In the genomic region with DNA sequence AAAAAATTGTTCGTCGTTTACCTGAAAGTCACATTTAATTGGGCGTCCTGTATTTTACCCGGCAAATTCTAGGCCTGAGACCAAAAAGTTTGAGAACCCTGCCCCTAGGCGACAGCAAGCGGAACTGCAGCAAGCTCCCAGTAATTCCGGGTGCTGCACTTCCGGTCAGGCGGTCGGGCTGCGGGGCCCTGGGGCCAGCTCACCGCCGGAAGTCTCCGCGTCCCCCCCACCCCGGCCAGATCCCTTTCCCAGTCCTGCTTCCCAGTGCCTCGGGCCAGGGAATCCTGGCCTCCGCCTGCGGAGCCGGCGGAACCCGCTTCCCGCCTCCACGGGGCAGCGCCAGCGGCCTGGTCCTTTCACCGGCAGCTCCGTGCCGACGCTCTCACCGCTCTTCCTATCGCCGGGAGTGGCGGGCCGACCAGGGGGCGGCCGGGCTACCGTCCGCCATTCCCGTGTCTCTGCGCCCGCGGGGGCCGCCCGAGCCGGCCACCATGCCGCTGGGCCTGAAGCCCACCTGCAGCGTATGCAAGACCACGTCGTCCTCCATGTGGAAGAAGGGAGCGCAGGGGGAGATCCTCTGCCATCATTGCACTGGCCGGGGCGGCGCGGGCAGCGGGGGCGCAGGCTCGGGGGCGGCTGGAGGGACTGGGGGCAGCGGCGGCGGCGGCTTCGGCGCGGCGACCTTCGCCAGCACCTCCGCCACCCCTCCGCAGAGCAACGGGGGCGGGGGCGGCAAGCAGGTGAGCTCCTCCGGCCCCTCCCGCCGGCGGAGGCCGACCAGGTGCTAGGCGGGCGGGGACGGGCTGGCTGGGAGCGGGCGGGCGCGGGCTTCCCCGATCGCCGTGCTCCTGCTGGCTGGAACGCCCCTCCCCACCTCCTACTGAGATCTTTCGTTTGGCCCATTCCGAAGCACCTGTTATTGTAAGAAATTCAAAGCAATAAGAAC, we compare ENCODE assay signal across 1 cellular context.
TF ChIP-seq lines count a peak whose summit lies in the region.

A gene with protein sequence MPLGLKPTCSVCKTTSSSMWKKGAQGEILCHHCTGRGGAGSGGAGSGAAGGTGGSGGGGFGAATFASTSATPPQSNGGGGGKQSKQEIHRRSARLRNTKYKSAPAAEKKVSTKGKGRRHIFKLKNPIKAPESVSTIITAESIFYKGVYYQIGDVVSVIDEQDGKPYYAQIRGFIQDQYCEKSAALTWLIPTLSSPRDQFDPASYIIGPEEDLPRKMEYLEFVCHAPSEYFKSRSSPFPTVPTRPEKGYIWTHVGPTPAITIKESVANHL (plus strand): TSS at position 244 of the 946 bp plus-strand sequence. CDS start 248 bp downstream, at position 492.

TF ChIP-seq in GM12878, 131 proteins besides CTCF, POLR2A, EP300 and RAD21 (continued from another document and continues in another):
- TF ChIP-seq CUX1 (IDR thresholded peaks at IDR 0.05; ENCODE audit: insufficient replicate concordance, low read depth, low read length) (no peak), MXI1 (IDR thresholded peaks at IDR 0.05; ENCODE audit: low read depth, low read length) (no peak; the same call in none of the 2 replicates), EGR1 (IDR thresholded peaks at IDR 0.05; ENCODE audit: borderline replicate concordance in 1 of 2, low read depth in 2 of 2, low read length in 2 of 2) (peak in 1 of 2 experiments; percentile 58; a peak in 1 of 3 replicates), PAX5 (IDR thresholded peaks at IDR 0.05; ENCODE audit: borderline replicate concordance, low read depth, low read length) (0 out of 2 replicates have a peak, but pooled peaks have one; percentile 13), RB1 (IDR thresholded peaks at IDR 0.05; ENCODE audit: borderline replicate concordance) (0 out of 2 replicates have a peak, but pooled peaks have one; percentile 63), TBL1XR1 (IDR thresholded peaks at IDR 0.05; ENCODE audit: low read depth, low read length) (no peak), BACH1 (IDR thresholded peaks at IDR 0.05; ENCODE audit: borderline replicate concordance) (no peak; the same call in 1 of the 2 replicates), ZBED1 (IDR thresholded peaks at IDR 0.05; ENCODE audit: borderline replicate concordance) (no peak), ZNF622 (IDR thresholded peaks at IDR 0.05) (no peak), ZNF24 (IDR thresholded peaks at IDR 0.05) (no peak), CHD1 (IDR thresholded peaks at IDR 0.05; ENCODE audit: low read depth, low read length) (no peak), LARP7 (IDR thresholded peaks at IDR 0.05) (peak; percentile 82), HDGF (IDR thresholded peaks at IDR 0.05) (no peak), CREB1 (IDR thresholded peaks at IDR 0.05; ENCODE audit: low read depth) (peak; percentile 34; the same call in 1 of the 2 replicates), SIX5 (IDR thresholded peaks at IDR 0.05; ENCODE audit: low read depth, low read length, severe bottlenecking) (no peak), POLR2AphosphoS2 (IDR thresholded peaks at IDR 0.05; ENCODE audit: low read depth, low read length) (no peak), MYC (IDR thresholded peaks at IDR 0.05; ENCODE audit: insufficient read depth, insufficient read length, insufficient replicate concordance, low read length, severe bottlenecking) (no peak), IRF3 (IDR thresholded peaks at IDR 0.05) (no peak), ZNF384 (IDR thresholded peaks at IDR 0.05; ENCODE audit: borderline replicate concordance, low read depth, low read length) (no peak), JUND (IDR thresholded peaks at IDR 0.05; ENCODE audit: low read depth, low read length) (no peak), CHD2 (IDR thresholded peaks at IDR 0.05; ENCODE audit: borderline replicate concordance, low read depth, low read length) (no peak; the same call in 1 of the 2 replicates), HSF1 (IDR thresholded peaks at IDR 0.05; ENCODE audit: low read depth, low read length) (peak; percentile 56; the same call in 1 of the 2 replicates), ETV6 (conservative IDR thresholded peaks at IDR 0.05 in 1 of 2, IDR thresholded peaks at IDR 0.05 in 1 of 2; ENCODE audit: borderline replicate concordance in 1 of 2, low read depth in 1 of 2) (no peak), ZNF217 (IDR thresholded peaks at IDR 0.05) (no peak), GABPA (IDR thresholded peaks at IDR 0.05; ENCODE audit: low read depth) (peak; percentile 90), TCF12 (IDR thresholded peaks at IDR 0.05; ENCODE audit: low read depth, low read length) (0 out of 2 replicates have a peak, but pooled peaks have one; percentile 26), SREBF2 (IDR thresholded peaks at IDR 0.05; ENCODE audit: low read length) (0 out of 2 replicates have a peak, but pooled peaks have one; percentile 47), HDAC2 (IDR thresholded peaks at IDR 0.05) (no peak), CBFB (IDR thresholded peaks at IDR 0.05; ENCODE audit: low read depth) (no peak), IKZF1 (conservative IDR thresholded peaks at IDR 0.05) (peak; percentile 97), USF2 (IDR thresholded peaks at IDR 0.05; ENCODE audit: borderline replicate concordance, low read depth, low read length) (peak; percentile 13; the same call in 1 of the 2 replicates), PAX8 (IDR thresholded peaks at IDR 0.05) (no peak), KAT2A (conservative IDR thresholded peaks at IDR 0.05; ENCODE audit: control insufficient read depth, low read depth, low read length) (no peak), WRNIP1 (IDR thresholded peaks at IDR 0.05; ENCODE audit: borderline replicate concordance, low read depth, low read length) (0 out of 2 replicates have a peak, but pooled peaks have one; percentile 59), SREBF1 (IDR thresholded peaks at IDR 0.05; ENCODE audit: low read length) (no peak), NRF1 (conservative IDR thresholded peaks at IDR 0.05; ENCODE audit: low read depth, low read length) (no peak), ASH2L (IDR thresholded peaks at IDR 0.05; ENCODE audit: borderline replicate concordance, low read depth) (0 out of 2 replicates have a peak, but pooled peaks have one; percentile 44)
- TF ChIP-seq, protein P1, sequence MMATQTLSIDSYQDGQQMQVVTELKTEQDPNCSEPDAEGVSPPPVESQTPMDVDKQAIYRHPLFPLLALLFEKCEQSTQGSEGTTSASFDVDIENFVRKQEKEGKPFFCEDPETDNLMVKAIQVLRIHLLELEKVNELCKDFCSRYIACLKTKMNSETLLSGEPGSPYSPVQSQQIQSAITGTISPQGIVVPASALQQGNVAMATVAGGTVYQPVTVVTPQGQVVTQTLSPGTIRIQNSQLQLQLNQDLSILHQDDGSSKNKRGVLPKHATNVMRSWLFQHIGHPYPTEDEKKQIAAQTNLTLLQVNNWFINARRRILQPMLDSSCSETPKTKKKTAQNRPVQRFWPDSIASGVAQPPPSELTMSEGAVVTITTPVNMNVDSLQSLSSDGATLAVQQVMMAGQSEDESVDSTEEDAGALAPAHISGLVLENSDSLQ (IDR thresholded peaks at IDR 0.05) = no peak
- TF ChIP-seq, protein P2, sequence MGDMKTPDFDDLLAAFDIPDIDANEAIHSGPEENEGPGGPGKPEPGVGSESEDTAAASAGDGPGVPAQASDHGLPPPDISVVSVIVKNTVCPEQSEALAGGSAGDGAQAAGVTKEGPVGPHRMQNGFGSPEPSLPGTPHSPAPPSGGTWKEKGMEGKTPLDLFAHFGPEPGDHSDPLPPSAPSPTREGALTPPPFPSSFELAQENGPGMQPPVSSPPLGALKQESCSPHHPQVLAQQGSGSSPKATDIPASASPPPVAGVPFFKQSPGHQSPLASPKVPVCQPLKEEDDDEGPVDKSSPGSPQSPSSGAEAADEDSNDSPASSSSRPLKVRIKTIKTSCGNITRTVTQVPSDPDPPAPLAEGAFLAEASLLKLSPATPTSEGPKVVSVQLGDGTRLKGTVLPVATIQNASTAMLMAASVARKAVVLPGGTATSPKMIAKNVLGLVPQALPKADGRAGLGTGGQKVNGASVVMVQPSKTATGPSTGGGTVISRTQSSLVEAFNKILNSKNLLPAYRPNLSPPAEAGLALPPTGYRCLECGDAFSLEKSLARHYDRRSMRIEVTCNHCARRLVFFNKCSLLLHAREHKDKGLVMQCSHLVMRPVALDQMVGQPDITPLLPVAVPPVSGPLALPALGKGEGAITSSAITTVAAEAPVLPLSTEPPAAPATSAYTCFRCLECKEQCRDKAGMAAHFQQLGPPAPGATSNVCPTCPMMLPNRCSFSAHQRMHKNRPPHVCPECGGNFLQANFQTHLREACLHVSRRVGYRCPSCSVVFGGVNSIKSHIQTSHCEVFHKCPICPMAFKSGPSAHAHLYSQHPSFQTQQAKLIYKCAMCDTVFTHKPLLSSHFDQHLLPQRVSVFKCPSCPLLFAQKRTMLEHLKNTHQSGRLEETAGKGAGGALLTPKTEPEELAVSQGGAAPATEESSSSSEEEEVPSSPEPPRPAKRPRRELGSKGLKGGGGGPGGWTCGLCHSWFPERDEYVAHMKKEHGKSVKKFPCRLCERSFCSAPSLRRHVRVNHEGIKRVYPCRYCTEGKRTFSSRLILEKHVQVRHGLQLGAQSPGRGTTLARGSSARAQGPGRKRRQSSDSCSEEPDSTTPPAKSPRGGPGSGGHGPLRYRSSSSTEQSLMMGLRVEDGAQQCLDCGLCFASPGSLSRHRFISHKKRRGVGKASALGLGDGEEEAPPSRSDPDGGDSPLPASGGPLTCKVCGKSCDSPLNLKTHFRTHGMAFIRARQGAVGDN (IDR thresholded peaks at IDR 0.05) = no peak
- TF ChIP-seq, protein P3, sequence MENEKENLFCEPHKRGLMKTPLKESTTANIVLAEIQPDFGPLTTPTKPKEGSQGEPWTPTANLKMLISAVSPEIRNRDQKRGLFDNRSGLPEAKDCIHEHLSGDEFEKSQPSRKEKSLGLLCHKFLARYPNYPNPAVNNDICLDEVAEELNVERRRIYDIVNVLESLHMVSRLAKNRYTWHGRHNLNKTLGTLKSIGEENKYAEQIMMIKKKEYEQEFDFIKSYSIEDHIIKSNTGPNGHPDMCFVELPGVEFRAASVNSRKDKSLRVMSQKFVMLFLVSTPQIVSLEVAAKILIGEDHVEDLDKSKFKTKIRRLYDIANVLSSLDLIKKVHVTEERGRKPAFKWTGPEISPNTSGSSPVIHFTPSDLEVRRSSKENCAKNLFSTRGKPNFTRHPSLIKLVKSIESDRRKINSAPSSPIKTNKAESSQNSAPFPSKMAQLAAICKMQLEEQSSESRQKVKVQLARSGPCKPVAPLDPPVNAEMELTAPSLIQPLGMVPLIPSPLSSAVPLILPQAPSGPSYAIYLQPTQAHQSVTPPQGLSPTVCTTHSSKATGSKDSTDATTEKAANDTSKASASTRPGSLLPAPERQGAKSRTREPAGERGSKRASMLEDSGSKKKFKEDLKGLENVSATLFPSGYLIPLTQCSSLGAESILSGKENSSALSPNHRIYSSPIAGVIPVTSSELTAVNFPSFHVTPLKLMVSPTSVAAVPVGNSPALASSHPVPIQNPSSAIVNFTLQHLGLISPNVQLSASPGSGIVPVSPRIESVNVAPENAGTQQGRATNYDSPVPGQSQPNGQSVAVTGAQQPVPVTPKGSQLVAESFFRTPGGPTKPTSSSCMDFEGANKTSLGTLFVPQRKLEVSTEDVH (IDR thresholded peaks at IDR 0.05; ENCODE audit: low read depth, partially characterized antibody) = peak; percentile 65
